Comparison of ENCODE assay signal across 26 cellular contexts in genomic region chr1:183161391-183161790, GRCh38. TPM values are rescaled to one million over a fixed set of nuclear protein-coding genes. Genes with fewer than 3 reads are reported as not detected.
DNase-seq lines count a peak whose midpoint lies in the region; ATAC-seq and TF ChIP-seq lines count a peak whose summit lies in the region.
"Had no signal": no experiment of that assay in that cellular context is flagged by ENCODE, and none has a peak within 500 bp of the region (broad histone marks: within the 10 kb centered on the region; RNA-seq: fewer than 3 reads in every experiment).

No MANE protein-coding gene starts in this region.

- DNase-seq in A172 (ENCODE audit: low spot score) (peak; percentile 33), HT1080 (ENCODE audit: low read depth) (peak; percentile 32), RWPE1 (ENCODE audit: low spot score) (no peak), foreskin keratinocyte (peak in 1 of 2 donors; percentile 55), NCI-H146 treated with DMSO at 0.1 percent for 48 hours (lab: John Stamatoyannopoulos, UW; ENCODE audit: unreplicated experiment) (no peak), immature natural killer cell (no peak)
- DNase-seq: 8988T; AML-193; CD8-positive, alpha-beta memory T cell; DMS 273 treated with DMSO at 0.1 percent for 48 hours; DMS79; H7; KG1; NCI-H1048; NCI-H1417; NCI-H187; NCI-H2081 treated with DMSO at 0.1 percent for 48 hours; NCI-H2171; NCI-H226; NCI-H510A; NCI-H69; Right ventricle myocardium superior had no signal

- TF ChIP-seq CTCF in RWPE1 (conservative IDR thresholded peaks at IDR 0.05; ENCODE audit: low read depth) (no peak), foreskin keratinocyte (conservative IDR thresholded peaks at IDR 0.05) (no peak)

- POLR2A ChIA-PET in RWPE1 (lab: Yijun Ruan, JAX; ENCODE audit: low non-redundant PET): no interaction called here

- peaks cover 0 to 8% (median 2%) of the 10 kb centered on the region in 3 donors for H3K27me3 Mint-ChIP-seq in immature natural killer cell (ENCODE audit: low read depth in 3 of 3)

- H3K36me3 Mint-ChIP-seq in immature natural killer cell: no peaks in the 10 kb centered on the region
- H3K36me3 Mint-ChIP-seq: CD8-positive, alpha-beta memory T cell had no signal

- H3K27ac Mint-ChIP-seq in immature natural killer cell: no peak overlapping the region
- H3K27ac Mint-ChIP-seq: CD8-positive, alpha-beta memory T cell had no signal

- H3K9me3 Mint-ChIP-seq in immature natural killer cell: no peaks in the 10 kb centered on the region
- H3K9me3 Mint-ChIP-seq: CD8-positive, alpha-beta memory T cell had no signal

- H3K27ac ChIP-seq in RWPE1: peak overlapping the region; percentile 95
- H3K27ac ChIP-seq in foreskin keratinocyte: peak overlapping the region; percentile 98
- H3K27ac ChIP-seq: C4-2B, SJSA1 had no signal

- ATAC-seq in foreskin keratinocyte (no peak), GM18519 (IDR thresholded peaks at IDR 0.05; ENCODE audit: low FRiP score, unreplicated experiment) (no peak)
- ATAC-seq in activated CD4-positive, CD25-positive, alpha-beta regulatory T cell treated with anti-CD3 and anti-CD28 coated beads, Interleukin-2, amount 50 U/mL, for 24 hours: no peak

- H3K27me3 ChIP-seq in foreskin keratinocyte: no peaks in the 10 kb centered on the region
- H3K27me3 ChIP-seq: SJSA1 had no signal

- H3K4me1 ChIP-seq in foreskin keratinocyte: peaks cover 65% of the 10 kb centered on the region

- no peaks in the 10 kb centered on the region for H3K4me1 Mint-ChIP-seq in immature natural killer cell
- H3K4me1 Mint-ChIP-seq: CD8-positive, alpha-beta memory T cell had no signal

- H3K4me3 Mint-ChIP-seq in immature natural killer cell: no peak overlapping the region
- H3K4me3 Mint-ChIP-seq: CD8-positive, alpha-beta memory T cell had no signal

- CTCF ChIA-PET in RWPE1 (lab: Yijun Ruan, JAX): no interaction called here

RNA-seq across cellular contexts. Expression of gene LAMC2, which starts 24.7 kb away (rescaled TPM):
- 24.5 and 36.8 TPM in 2 replicates for total RNA-seq in A172 (2014; rRNA removed; shearing (Covaris generic))
- 55.4 and 58.8 TPM in 2 replicates for total RNA-seq in HT1080 (2014; rRNA removed; shearing (Covaris generic))
- polyA plus RNA-seq in HT1080 (2015; cell fraction: cytosol; rRNA removed): 45.1 and 51.7 TPM in 2 replicates
- 176 and 187 TPM in 2 replicates for polyA plus RNA-seq in HT1080 (2015; cell fraction: nucleus; rRNA removed)
- total RNA-seq in foreskin keratinocyte: 3,836 and 7,314 TPM in 2 replicates
- polyA plus RNA-seq in foreskin keratinocyte (1,652 and 2,714 TPM in 2 replicates), immature natural killer cell (not detected)
- total RNA-seq: CD8-positive, alpha-beta memory T cell had no signal
- polyA plus RNA-seq: CD8-positive, alpha-beta memory T cell had no signal

Comparison
In these comparisons a context has a peak if more than half of its experiments do, and no peak if none do; other contexts are left out.
1. DNase-seq: peak in A172 (single experiment) and HT1080 (single experiment); none in RWPE1 (single experiment), NCI-H146 treated with DMSO at 0.1 percent for 48 hours (single experiment) and immature natural killer cell (0 of 3).
2. RNA of gene LAMC2, which starts 24.7 kb away (total RNA-seq): 3,836 to 7,314 TPM in foreskin keratinocyte; 55.4 to 58.8 TPM in HT1080 and 24.5 to 36.8 TPM in A172; every median in the first group is over 10 times any median in the second.